13 cellular contexts compared by ENCODE assay signal in the genomic region with DNA sequence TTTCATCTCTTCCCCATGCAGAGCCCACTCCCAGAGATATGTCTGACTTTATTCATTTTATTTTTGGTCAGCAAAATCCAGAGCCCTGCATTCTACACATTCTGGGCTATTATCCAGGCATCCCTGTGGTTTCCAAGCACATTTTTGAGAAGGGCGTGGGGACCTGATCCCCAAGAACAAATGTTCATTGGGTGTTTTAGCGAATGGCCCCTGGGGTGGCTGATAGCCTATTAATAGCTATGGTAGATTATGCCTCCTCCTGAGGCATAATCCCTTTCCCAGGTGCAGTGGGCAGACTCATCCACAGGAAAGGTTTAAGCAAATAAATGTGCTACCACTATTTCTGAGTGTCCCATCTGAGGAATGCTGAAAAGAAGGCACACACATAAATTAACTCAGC.
A peak's percentile ranks its signal among the peaks of the same experiment; 100 is the strongest.
DNase-seq lines count a peak whose midpoint lies in the region; TF ChIP-seq lines count a peak whose summit lies in the region.
"Had no signal": no experiment of that assay in that cellular context is flagged by ENCODE, and none has a peak within 500 bp of the region (broad histone marks: within the 10 kb centered on the region; RNA-seq: fewer than 3 reads in every experiment).

No MANE protein-coding gene starts in this region.

- H2AFZ ChIP-seq in smooth muscle cell (ENCODE audit: low read depth) = no peak overlapping the region

- no peak overlapping the region for H3K9ac ChIP-seq in smooth muscle cell (ENCODE audit: low read depth)

- H3K4me1 ChIP-seq in Peyer's patch (no peaks in the 10 kb centered on the region), smooth muscle cell (ENCODE audit: low read depth) (peaks cover 6% of the 10 kb centered on the region)

- 74% methylated on average over 2 of the region's 2 CpGs for WGBS in smooth muscle cell (ENCODE audit: low lambda C conversion rate)

- H3F3A ChIP-seq in smooth muscle cell (ENCODE audit: low read depth) = no peaks in the 10 kb centered on the region

- H3K79me2 ChIP-seq in smooth muscle cell (ENCODE audit: low read depth) = no peaks in the 10 kb centered on the region

- no peaks in the 10 kb centered on the region for H3K36me3 ChIP-seq in H7 (replicated peaks; ENCODE audit: control insufficient read depth, insufficient read depth, low read length)
- H3K36me3 ChIP-seq in Peyer's patch = no peaks in the 10 kb centered on the region
- no peaks in the 10 kb centered on the region for H3K36me3 ChIP-seq in smooth muscle cell (ENCODE audit: low read depth)

- H3K27me3 ChIP-seq in H7 (ENCODE audit: control insufficient read depth, insufficient read depth, low read length) = no peaks in the 10 kb centered on the region
- no peaks in the 10 kb centered on the region for H3K27me3 ChIP-seq in Peyer's patch
- H3K27me3 ChIP-seq in smooth muscle cell (ENCODE audit: low read depth) = no peaks in the 10 kb centered on the region

- H3K4me2 ChIP-seq in smooth muscle cell = no peak overlapping the region

- in situ Hi-C loops in astrocyte of the cerebellum (cut with HindIII; ENCODE audit: low sequenced_read_pairs) = no loop called here

- TF ChIP-seq EP300 in Ishikawa (IDR thresholded peaks at IDR 0.05; ENCODE audit: borderline replicate concordance) = peak; percentile 43; the same call in 1 of the 2 replicates

- H3K4me3 ChIP-seq in astrocyte of the cerebellum (ENCODE audit: low read depth, low read length) = no peak overlapping the region
- H3K4me3 ChIP-seq in H7 (ENCODE audit: insufficient read depth, low read depth, low read length) = no peak overlapping the region
- H3K4me3 ChIP-seq in Peyer's patch = no peak overlapping the region
- no peak overlapping the region for H3K4me3 ChIP-seq in smooth muscle cell

- TF ChIP-seq POLR2A in Peyer's patch (IDR thresholded peaks at IDR 0.05) = no peak

- no peak overlapping the region for H3K27ac ChIP-seq in Peyer's patch
- H3K27ac ChIP-seq in smooth muscle cell (ENCODE audit: low read depth) = no peak overlapping the region

- peak; percentile 78 for DNase-seq in AG08395 (ENCODE audit: low spot score)
- peak; percentile 70 for DNase-seq in astrocyte of the cerebellum (ENCODE audit: low read depth)
- peak; percentile 69 for DNase-seq in islet precursor cell
- DNase-seq in H7 = no peak
- no peak for DNase-seq in Peyer's patch
- no peak for DNase-seq in smooth muscle cell (lab: John Stamatoyannopoulos, UW; ENCODE audit: unreplicated experiment)
- no peak for DNase-seq in ecto neural progenitor cell (ENCODE audit: low spot score)
- DNase-seq: activated CD4-positive, alpha-beta T cell treated with anti-CD3 and anti-CD28 coated beads, Interleukin-2, amount 50 U/mL, for 48 hours; activated effector memory CD4-positive, alpha-beta T cell treated with anti-CD3 and anti-CD28 coated beads, Interleukin-2, amount 50 U/mL, for 16 hours; AML-193; erythroblast; posterior cingulate gyrus had no signal

- TF ChIP-seq RAD21 in Ishikawa (IDR thresholded peaks at IDR 0.05; ENCODE audit: low read depth) = no peak

- H4K20me1 ChIP-seq in smooth muscle cell (ENCODE audit: low read depth) = no peaks in the 10 kb centered on the region

- TF ChIP-seq CTCF in astrocyte of the cerebellum (IDR thresholded peaks at IDR 0.05; ENCODE audit: low read depth, low read length, missing control alignments) (no peak), Peyer's patch (IDR thresholded peaks at IDR 0.05) (no peak), smooth muscle cell (IDR thresholded peaks at IDR 0.05; ENCODE audit: borderline replicate concordance, insufficient read depth, poor library complexity, severe bottlenecking) (no peak)

- H3K9me3 ChIP-seq in Peyer's patch (no peaks in the 10 kb centered on the region), smooth muscle cell (replicated peaks; ENCODE audit: low read depth) (no peaks in the 10 kb centered on the region)

TF ChIP-seq in Ishikawa, 13 proteins besides CTCF, POLR2A, EP300 and RAD21:
- TF ChIP-seq, protein P1, sequence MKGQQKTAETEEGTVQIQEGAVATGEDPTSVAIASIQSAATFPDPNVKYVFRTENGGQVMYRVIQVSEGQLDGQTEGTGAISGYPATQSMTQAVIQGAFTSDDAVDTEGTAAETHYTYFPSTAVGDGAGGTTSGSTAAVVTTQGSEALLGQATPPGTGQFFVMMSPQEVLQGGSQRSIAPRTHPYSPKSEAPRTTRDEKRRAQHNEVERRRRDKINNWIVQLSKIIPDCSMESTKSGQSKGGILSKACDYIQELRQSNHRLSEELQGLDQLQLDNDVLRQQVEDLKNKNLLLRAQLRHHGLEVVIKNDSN (IDR thresholded peaks at IDR 0.05) = no peak
- TF ChIP-seq, protein P2, sequence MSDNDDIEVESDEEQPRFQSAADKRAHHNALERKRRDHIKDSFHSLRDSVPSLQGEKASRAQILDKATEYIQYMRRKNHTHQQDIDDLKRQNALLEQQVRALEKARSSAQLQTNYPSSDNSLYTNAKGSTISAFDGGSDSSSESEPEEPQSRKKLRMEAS (IDR thresholded peaks at IDR 0.05) = no peak
- TF ChIP-seq FOXM1 (IDR thresholded peaks at IDR 0.05; ENCODE audit: borderline replicate concordance, low read depth) (0 out of 2 replicates have a peak, but pooled peaks have one; percentile 28), TCF12 (IDR thresholded peaks at IDR 0.05; ENCODE audit: low read depth) (peak; percentile 79), NFIC (IDR thresholded peaks at IDR 0.05) (peak; percentile 47), TEAD4 (IDR thresholded peaks at IDR 0.05) (peak; percentile 74)

Comparison
In these comparisons a context has a peak if more than half of its experiments do, and no peak if none do; other contexts are left out.
1. DNase-seq: peak in AG08395 (single experiment), astrocyte of the cerebellum (single experiment) and islet precursor cell (single experiment); none in H7 (single experiment), Peyer's patch (0 of 3), smooth muscle cell (single experiment) and ecto neural progenitor cell (single experiment).